ENCODE assay signal across 10 cellular contexts in genomic region chr2:64605991-64606494, GRCh38. TPM values are rescaled to one million over a fixed set of nuclear protein-coding genes. Genes with fewer than 3 reads are reported as not detected.
DNase-seq lines count a peak whose midpoint lies in the region; ATAC-seq and TF ChIP-seq lines count a peak whose summit lies in the region.
"Had no signal": no experiment of that assay in that cellular context is flagged by ENCODE, and none has a peak within 500 bp of the region (broad histone marks: within the 10 kb centered on the region; RNA-seq: fewer than 3 reads in every experiment).

No MANE protein-coding gene starts in this region.

- WGBS in thymus: 97% methylated on average over 5 of the region's 5 CpGs

- peaks cover 3% of the 10 kb centered on the region for H3K9me3 Mint-ChIP-seq in activated naive CD8-positive, alpha-beta T cell treated with anti-CD3 and anti-CD28 coated beads, Interleukin-2, amount 10 ng/mL, durations not matched to agents 7 days and 5 days
- peaks cover 3% of the 10 kb centered on the region for H3K9me3 Mint-ChIP-seq in activated naive CD8-positive, alpha-beta T cell treated with anti-CD3 and anti-CD28 coated beads for 36 hours
- H3K9me3 Mint-ChIP-seq in activated T-helper 1 cell treated with anti-CD3 and anti-CD28 coated beads, Interleukin-12 subunit alpha, Interleukin-12 subunit beta, Interleukin-2, Interleukin-4 antibody, amounts not matched to agents 30 ng/mL and 10 ng/mL and 1 ng/mL, durations not matched to agents 14 hours and 24 hours and 36 hours: peaks cover 11% of the 10 kb centered on the region
- peaks cover 12% of the 10 kb centered on the region for H3K9me3 Mint-ChIP-seq in osteocyte (ENCODE audit: unreplicated experiment)

- no peaks in the 10 kb centered on the region for H3K9me3 ChIP-seq in thymus (ENCODE audit: control insufficient read depth)
- H3K9me3 ChIP-seq: gastroesophageal sphincter had no signal

- no peak overlapping the region for H3K4me3 ChIP-seq in thymus (ENCODE audit: low read length)

- peaks cover 10% of the 10 kb centered on the region for H3K4me1 ChIP-seq in thymus (ENCODE audit: control insufficient read depth, insufficient read depth, low read length)

- H3K4me3 Mint-ChIP-seq in activated naive CD8-positive, alpha-beta T cell treated with anti-CD3 and anti-CD28 coated beads, Interleukin-2, amount 10 ng/mL, durations not matched to agents 7 days and 5 days: peak overlapping the region; percentile 10
- no peak overlapping the region for H3K4me3 Mint-ChIP-seq in activated naive CD8-positive, alpha-beta T cell treated with anti-CD3 and anti-CD28 coated beads for 36 hours
- no peak overlapping the region for H3K4me3 Mint-ChIP-seq in activated T-helper 1 cell treated with anti-CD3 and anti-CD28 coated beads, Interleukin-12 subunit alpha, Interleukin-12 subunit beta, Interleukin-2, Interleukin-4 antibody, amounts not matched to agents 30 ng/mL and 10 ng/mL and 1 ng/mL, durations not matched to agents 14 hours and 24 hours and 36 hours
- no peak overlapping the region for H3K4me3 Mint-ChIP-seq in osteocyte (ENCODE audit: unreplicated experiment)

- no peak for DNase-seq in activated naive CD8-positive, alpha-beta T cell treated with anti-CD3 and anti-CD28 coated beads, Interleukin-2, amount 10 ng/mL, durations not matched to agents 7 days and 5 days
- DNase-seq in activated naive CD8-positive, alpha-beta T cell treated with anti-CD3 and anti-CD28 coated beads for 36 hours: no peak
- DNase-seq in activated T-helper 1 cell treated with anti-CD3 and anti-CD28 coated beads, Interleukin-12 subunit alpha, Interleukin-12 subunit beta, Interleukin-2, Interleukin-4 antibody, amounts not matched to agents 30 ng/mL and 10 ng/mL and 1 ng/mL, durations not matched to agents 14 hours and 24 hours and 36 hours (ENCODE audit: low spot score): no peak
- DNase-seq in mesenteric fat pad (ENCODE audit: low spot score) (peak; percentile 53), SHP77 treated with DMSO at 0.1 percent for 48 hours (lab: John Stamatoyannopoulos, UW) (no peak), NCI-H2227 (lab: John Stamatoyannopoulos, UW; ENCODE audit: unreplicated experiment) (no peak), osteocyte (ENCODE audit: extremely low spot score, unreplicated experiment) (no peak)
- DNase-seq: T-helper 9 cell had no signal

- peak overlapping the region; percentile 40 for H3K27ac Mint-ChIP-seq in activated naive CD8-positive, alpha-beta T cell treated with anti-CD3 and anti-CD28 coated beads, Interleukin-2, amount 10 ng/mL, durations not matched to agents 7 days and 5 days
- H3K27ac Mint-ChIP-seq in activated naive CD8-positive, alpha-beta T cell treated with anti-CD3 and anti-CD28 coated beads for 36 hours: no peak overlapping the region
- peak overlapping the region; percentile 85 for H3K27ac Mint-ChIP-seq in activated T-helper 1 cell treated with anti-CD3 and anti-CD28 coated beads, Interleukin-12 subunit alpha, Interleukin-12 subunit beta, Interleukin-2, Interleukin-4 antibody, amounts not matched to agents 30 ng/mL and 10 ng/mL and 1 ng/mL, durations not matched to agents 14 hours and 24 hours and 36 hours
- H3K27ac Mint-ChIP-seq in osteocyte (ENCODE audit: unreplicated experiment): no peak overlapping the region

- no peaks in the 10 kb centered on the region for H3K36me3 ChIP-seq in thymus (ENCODE audit: control insufficient read depth, insufficient read depth)
- H3K36me3 ChIP-seq: gastroesophageal sphincter had no signal

- no peaks in the 10 kb centered on the region for H3K27me3 ChIP-seq in thymus (ENCODE audit: control insufficient read depth, insufficient read depth)
- H3K27me3 ChIP-seq: gastroesophageal sphincter had no signal

- peaks cover 20% of the 10 kb centered on the region for H3K4me1 Mint-ChIP-seq in activated naive CD8-positive, alpha-beta T cell treated with anti-CD3 and anti-CD28 coated beads, Interleukin-2, amount 10 ng/mL, durations not matched to agents 7 days and 5 days
- peaks cover 30% of the 10 kb centered on the region for H3K4me1 Mint-ChIP-seq in activated naive CD8-positive, alpha-beta T cell treated with anti-CD3 and anti-CD28 coated beads for 36 hours
- H3K4me1 Mint-ChIP-seq in activated T-helper 1 cell treated with anti-CD3 and anti-CD28 coated beads, Interleukin-12 subunit alpha, Interleukin-12 subunit beta, Interleukin-2, Interleukin-4 antibody, amounts not matched to agents 30 ng/mL and 10 ng/mL and 1 ng/mL, durations not matched to agents 14 hours and 24 hours and 36 hours (ENCODE audit: low read depth): peaks cover 28% of the 10 kb centered on the region
- peaks cover 10% of the 10 kb centered on the region for H3K4me1 Mint-ChIP-seq in osteocyte (ENCODE audit: unreplicated experiment)

- intact Hi-C loops in activated T-helper 1 cell treated with anti-CD3 and anti-CD28 coated beads, Interleukin-12 subunit alpha, Interleukin-12 subunit beta, Interleukin-2, Interleukin-4 antibody, amounts not matched to agents 30 ng/mL and 10 ng/mL and 1 ng/mL, durations not matched to agents 14 hours and 24 hours and 36 hours (cut with micrococcal nuclease): loop anchor here (2.0 kb wide), 4 partner anchors 19 to 267 kb away; partner anchors contain the start of gene SERTAD2

- peaks cover 6% of the 10 kb centered on the region for H3K27me3 Mint-ChIP-seq in activated naive CD8-positive, alpha-beta T cell treated with anti-CD3 and anti-CD28 coated beads, Interleukin-2, amount 10 ng/mL, durations not matched to agents 7 days and 5 days
- no peaks in the 10 kb centered on the region for H3K27me3 Mint-ChIP-seq in activated naive CD8-positive, alpha-beta T cell treated with anti-CD3 and anti-CD28 coated beads for 36 hours
- H3K27me3 Mint-ChIP-seq in activated T-helper 1 cell treated with anti-CD3 and anti-CD28 coated beads, Interleukin-12 subunit alpha, Interleukin-12 subunit beta, Interleukin-2, Interleukin-4 antibody, amounts not matched to agents 30 ng/mL and 10 ng/mL and 1 ng/mL, durations not matched to agents 14 hours and 24 hours and 36 hours (ENCODE audit: insufficient read depth): peaks cover 6% of the 10 kb centered on the region
- no peaks in the 10 kb centered on the region for H3K27me3 Mint-ChIP-seq in osteocyte (ENCODE audit: unreplicated experiment)

- no peak for ATAC-seq in activated naive CD8-positive, alpha-beta T cell treated with anti-CD3 and anti-CD28 coated beads, Interleukin-2, amount 10 ng/mL, durations not matched to agents 7 days and 5 days (ENCODE audit: low read depth)

- peak overlapping the region; percentile 33 for H3K27ac ChIP-seq in thymus (ENCODE audit: low read depth)

- TF ChIP-seq CTCF in osteocyte (IDR thresholded peaks at IDR 0.05): no peak

- POLR2A ChIA-PET in activated naive CD8-positive, alpha-beta T cell treated with anti-CD3 and anti-CD28 coated beads, Interleukin-2, amount 10 ng/mL, durations not matched to agents 7 days and 5 days (lab: Charles Lee): interaction anchor here (1.4 to 5.1 kb wide), 3 partner anchors 47 to 261 kb away, joined by 3 to 29 read pairs (median 13); partner anchors contain the start of gene SERTAD2

- no peaks in the 10 kb centered on the region for H3K36me3 Mint-ChIP-seq in activated naive CD8-positive, alpha-beta T cell treated with anti-CD3 and anti-CD28 coated beads, Interleukin-2, amount 10 ng/mL, durations not matched to agents 7 days and 5 days
- H3K36me3 Mint-ChIP-seq in activated naive CD8-positive, alpha-beta T cell treated with anti-CD3 and anti-CD28 coated beads for 36 hours: peaks cover 2% of the 10 kb centered on the region
- peaks cover 2% of the 10 kb centered on the region for H3K36me3 Mint-ChIP-seq in activated T-helper 1 cell treated with anti-CD3 and anti-CD28 coated beads, Interleukin-12 subunit alpha, Interleukin-12 subunit beta, Interleukin-2, Interleukin-4 antibody, amounts not matched to agents 30 ng/mL and 10 ng/mL and 1 ng/mL, durations not matched to agents 14 hours and 24 hours and 36 hours (ENCODE audit: low read depth)
- H3K36me3 Mint-ChIP-seq in osteocyte (ENCODE audit: unreplicated experiment): peaks cover 3% of the 10 kb centered on the region

RNA-seq across cellular contexts. Expression of gene SERTAD2, which starts 47.7 kb away (rescaled TPM):
- 10 to 100 TPM; 27.0 to 27.7 TPM for total RNA-seq in activated naive CD8-positive, alpha-beta T cell treated with anti-CD3 and anti-CD28 coated beads, Interleukin-2, amount 10 ng/mL, durations not matched to agents 7 days and 5 days
- 10 to 100 TPM; 22.7 to 23.3 TPM for total RNA-seq in activated naive CD8-positive, alpha-beta T cell treated with anti-CD3 and anti-CD28 coated beads for 36 hours
- total RNA-seq in activated T-helper 1 cell treated with anti-CD3 and anti-CD28 coated beads, Interleukin-12 subunit alpha, Interleukin-12 subunit beta, Interleukin-2, Interleukin-4 antibody, amounts not matched to agents 30 ng/mL and 10 ng/mL and 1 ng/mL, durations not matched to agents 14 hours and 24 hours and 36 hours: 27.3 and 28.5 TPM in 2 replicates
- total RNA-seq in mesenteric fat pad (19.7 TPM), osteocyte (15.5 and 17.4 TPM in 2 replicates)
- polyA plus RNA-seq in thymus: 37.6 TPM

Comparison
In these comparisons a context has a peak if more than half of its experiments do, and no peak if none do; other contexts are left out.
1. H3K27ac Mint-ChIP-seq: peak in activated naive CD8-positive, alpha-beta T cell treated with anti-CD3 and anti-CD28 coated beads, Interleukin-2, amount 10 ng/mL, durations not matched to agents 7 days and 5 days (single experiment) and activated T-helper 1 cell treated with anti-CD3 and anti-CD28 coated beads, Interleukin-12 subunit alpha, Interleukin-12 subunit beta, Interleukin-2, Interleukin-4 antibody, amounts not matched to agents 30 ng/mL and 10 ng/mL and 1 ng/mL, durations not matched to agents 14 hours and 24 hours and 36 hours (single experiment); none in activated naive CD8-positive, alpha-beta T cell treated with anti-CD3 and anti-CD28 coated beads for 36 hours (single experiment) and osteocyte (single experiment).